27 cellular contexts compared by ENCODE assay signal in the genomic region with DNA sequence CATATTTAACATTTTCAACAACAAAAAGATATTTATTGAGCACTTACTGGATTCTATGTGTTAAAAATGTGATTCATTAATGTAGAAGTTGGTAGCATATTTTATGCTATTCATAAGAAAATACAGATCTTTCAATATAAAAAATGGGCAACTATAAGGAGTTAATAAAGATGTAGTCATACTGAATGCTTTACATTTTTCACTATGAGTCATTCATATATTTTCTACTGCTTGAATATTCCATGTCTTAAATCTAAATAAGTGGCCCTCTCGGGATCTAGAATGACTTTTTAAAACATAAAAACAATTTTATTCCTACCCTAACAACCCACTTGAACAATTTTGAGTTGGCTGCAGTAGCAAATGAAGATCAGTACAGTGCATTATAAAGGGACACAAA.
"Had no signal": no experiment of that assay in that cellular context is flagged by ENCODE, and none has a peak within 500 bp of the region (broad histone marks: within the 10 kb centered on the region; RNA-seq: fewer than 3 reads in every experiment).

No MANE protein-coding gene starts in this region.

- H3K36me3 ChIP-seq: gastroesophageal sphincter, heart right ventricle, left lung, neutrophil, right atrium auricular region, suprapubic skin, transverse colon, upper lobe of right lung, uterus had no signal

- H3K4me1 ChIP-seq: gastroesophageal sphincter, heart right ventricle, left lung, parathyroid adenoma, right atrium auricular region, suprapubic skin, transverse colon, upper lobe of right lung, uterus had no signal

- H3K9me3 ChIP-seq: gastroesophageal sphincter, left lung, mucosa of descending colon, neutrophil, right atrium auricular region, suprapubic skin, transverse colon, upper lobe of right lung, uterus had no signal

- H3K9ac ChIP-seq: parathyroid adenoma had no signal

- H2AFZ ChIP-seq: parathyroid adenoma had no signal

- FAIRE-seq: islet of Langerhans had no signal

- H3K4me2 ChIP-seq: smooth muscle cell had no signal

- H3K4me3 ChIP-seq: dorsolateral prefrontal cortex, gastroesophageal sphincter, heart right ventricle, left lung, mucosa of descending colon, right atrium auricular region, smooth muscle cell, suprapubic skin, transverse colon, upper lobe of right lung, uterus had no signal

- DNase-seq: dorsolateral prefrontal cortex; effector CD4-positive, alpha-beta T cell; heart right ventricle; hippocampal formation; left cardiac atrium; left lung; mesenchymal stem cell; mucosa of descending colon; naive B cell; stimulated activated CD4-positive, alpha-beta T cell treated with anti-CD3 and anti-CD28 coated beads, Interleukin-12 subunit alpha, Interleukin-12 subunit beta, amount 100 ng/mL, for 4 hours; stimulated activated CD4-positive, alpha-beta T cell treated with anti-CD3 and anti-CD28 coated beads, Interleukin-1b, Interleukin-23, amount 100 ng/mL, for 48 hours; stimulated activated CD4-positive, alpha-beta T cell treated with anti-CD3 and anti-CD28 coated beads, Interleukin-4, amount 100 ng/mL, for 1 hour; stimulated activated CD8-positive, alpha-beta memory T cell treated with anti-CD3 and anti-CD28 coated beads, Interleukin-4, amount 100 ng/mL, for 48 hours; stimulated activated naive CD4-positive, alpha-beta T cell; stimulated activated naive CD8-positive, alpha-beta T cell treated with anti-CD3 and anti-CD28 coated beads, Interleukin-15, amount 100 ng/mL, for 72 hours; transverse colon; upper lobe of right lung; uterus had no signal

- H3K27me3 ChIP-seq: dorsolateral prefrontal cortex, gastroesophageal sphincter, heart right ventricle, left lung, neutrophil, right atrium auricular region, suprapubic skin, transverse colon, upper lobe of right lung, uterus had no signal

- ATAC-seq: gastroesophageal sphincter; heart right ventricle; left cardiac atrium; left lung; mucosa of descending colon; natural killer cell treated with Interleukin-12 subunit alpha and Interleukin-12 subunit beta and Interleukin-15 and Interleukin-18, amount 100 ng/mL, for 72 hours; sciatic nerve; stimulated activated naive CD8-positive, alpha-beta T cell treated with anti-CD3 and anti-CD28 coated beads, Interleukin-15, amount 100 ng/mL, for 72 hours; upper lobe of right lung had no signal

- H3K79me2 ChIP-seq: parathyroid adenoma had no signal

- H3K27ac ChIP-seq: dorsolateral prefrontal cortex, gastroesophageal sphincter, heart right ventricle, left lung, neutrophil, parathyroid adenoma, right atrium auricular region, suprapubic skin, transverse colon, upper lobe of right lung, uterus had no signal
